Comparison of ENCODE assay signal across 23 cellular contexts in genomic region chr15:74370471-74370870, GRCh38. TPM values are rescaled to one million over a fixed set of nuclear protein-coding genes. Genes with fewer than 3 reads are reported as not detected.
DNase-seq lines count a peak whose midpoint lies in the region; ATAC-seq and TF ChIP-seq lines count a peak whose summit lies in the region.
"Had no signal": no experiment of that assay in that cellular context is flagged by ENCODE, and none has a peak within 500 bp of the region (broad histone marks: within the 10 kb centered on the region; RNA-seq: fewer than 3 reads in every experiment).

No MANE protein-coding gene starts in this region.

- no peak overlapping the region for H3K4me3 ChIP-seq in WERI-Rb-1 (ENCODE audit: low read depth, low read length)
- H3K4me3 ChIP-seq: A549; BLaER1 treated with 17β-estradiol and CSF1 and Interleukin-3, amounts not matched to agents 10 nM and 100 nM; GM12878 had no signal

- H3K4me3 Mint-ChIP-seq in CD14-positive monocyte = no peak overlapping the region
- H3K4me3 Mint-ChIP-seq: CD8-positive, alpha-beta T cell had no signal

- ATAC-seq in sciatic nerve = no peak
- no peak for ATAC-seq in GM21529 (IDR thresholded peaks at IDR 0.05; ENCODE audit: unreplicated experiment)
- ATAC-seq: A549; CD8-positive, alpha-beta T cell; GM12878 had no signal

- H3K27ac Mint-ChIP-seq in CD14-positive monocyte = no peak overlapping the region
- H3K27ac Mint-ChIP-seq: CD4-positive, CD25-positive, alpha-beta regulatory T cell; CD8-positive, alpha-beta T cell had no signal

- DNase-seq in CD14-positive monocyte (ENCODE audit: low spot score) (peak; percentile 31), WERI-Rb-1 (no peak), mesenteric fat pad (ENCODE audit: low spot score) (peak; percentile 35), sciatic nerve (ENCODE audit: low spot score) (peak; percentile 27), GM19240 (ENCODE audit: insufficient read length, low spot score) (no peak)
- DNase-seq in stimulated activated CD8-positive, alpha-beta memory T cell treated with anti-CD3 and anti-CD28 coated beads, Interleukin-4, amount 100 ng/mL, for 48 hours = no peak
- DNase-seq in stimulated activated CD4-positive, alpha-beta T cell treated with anti-CD3 and anti-CD28 coated beads, Interleukin-4, amount 100 ng/mL, for 1 hour = no peak
- DNase-seq: 8988T; ACHN; AML-193; BE2C; Caco-2; CD4-positive, CD25-positive, alpha-beta regulatory T cell; CD8-positive, alpha-beta T cell; DMS79; EL; GDM1; GOT3; HCEC 1CT had no signal

- no peaks in the 10 kb centered on the region for H3K27me3 ChIP-seq in WERI-Rb-1 (ENCODE audit: insufficient read depth, low read depth, severe bottlenecking)
- H3K27me3 ChIP-seq: BE2C had no signal

- no peaks in the 10 kb centered on the region for H3K36me3 ChIP-seq in WERI-Rb-1
- H3K36me3 ChIP-seq: BE2C; BLaER1 treated with 17β-estradiol and CSF1 and Interleukin-3, amounts not matched to agents 10 nM and 100 nM had no signal

- TF ChIP-seq CTCF in CD14-positive monocyte (IDR thresholded peaks at IDR 0.05) (no peak), WERI-Rb-1 (IDR thresholded peaks at IDR 0.05; ENCODE audit: low read depth, low read length) (no peak)

- H3K27me3 Mint-ChIP-seq in CD14-positive monocyte (ENCODE audit: low read depth in 3 of 3) = peaks cover 53 to 78% (median 55%) of the 10 kb centered on the region in 3 donors

- H3K9me3 ChIP-seq in WERI-Rb-1 (ENCODE audit: severe bottlenecking) = no peaks in the 10 kb centered on the region
- H3K9me3 ChIP-seq: A549; BE2C; BLaER1 treated with 17β-estradiol and CSF1 and Interleukin-3, amounts not matched to agents 10 nM and 100 nM; Caco-2 had no signal

- no peaks in the 10 kb centered on the region for H3K36me3 Mint-ChIP-seq in CD14-positive monocyte
- H3K36me3 Mint-ChIP-seq: CD4-positive, CD25-positive, alpha-beta regulatory T cell; CD8-positive, alpha-beta T cell had no signal

- H3K4me1 Mint-ChIP-seq in CD14-positive monocyte = peaks cover 27% of the 10 kb centered on the region

- peaks cover 0 to 5% (median 0%) of the 10 kb centered on the region in 7 donors for H3K9me3 Mint-ChIP-seq in CD14-positive monocyte
- H3K9me3 Mint-ChIP-seq: CD4-positive, CD25-positive, alpha-beta regulatory T cell; CD8-positive, alpha-beta T cell had no signal

- H3K27ac ChIP-seq in WERI-Rb-1 = 0 out of 2 replicates have a peak overlapping the region, but pooled peaks have one; percentile 7
- H3K27ac ChIP-seq: A549; BLaER1 treated with 17β-estradiol and CSF1 and Interleukin-3, amounts not matched to agents 10 nM and 100 nM had no signal

- intact Hi-C loops in CD14-positive monocyte (cut with micrococcal nuclease) = loop anchor here (5.0 to 10.0 kb wide), 4 partner anchors 122 to 397 kb away; no protein-coding TSS in a partner anchor
- intact Hi-C loops in sciatic nerve (cut with DNase I) = loop anchor here (5.0 kb wide), 2 partner anchors 247 to 262 kb away; partner anchors contain the start of gene CLK3

RNA-seq across cellular contexts. Expression of gene CYP11A1, which starts 3.0 kb away (rescaled TPM):
- polyA plus RNA-seq in CD14-positive monocyte = not detected
- total RNA-seq in mesenteric fat pad (1.9 TPM), sciatic nerve (4.3 TPM)
- total RNA-seq: Caco-2; CD4-positive, CD25-positive, alpha-beta regulatory T cell; CD8-positive, alpha-beta T cell had no signal
- polyA plus RNA-seq: CD4-positive, CD25-positive, alpha-beta regulatory T cell had no signal

Comparison
In these comparisons a context has a peak if more than half of its experiments do, and no peak if none do; other contexts are left out.
1. DNase-seq: peak in CD14-positive monocyte (single experiment), mesenteric fat pad (single experiment) and sciatic nerve (single experiment); none in WERI-Rb-1 (single experiment), stimulated activated CD8-positive, alpha-beta memory T cell treated with anti-CD3 and anti-CD28 coated beads, Interleukin-4, amount 100 ng/mL, for 48 hours (single experiment), GM19240 (single experiment) and stimulated activated CD4-positive, alpha-beta T cell treated with anti-CD3 and anti-CD28 coated beads, Interleukin-4, amount 100 ng/mL, for 1 hour (single experiment).